Comparison of ENCODE assay signal across 8 cellular contexts in genomic region chr11:2445107-2445947, GRCh38. TPM values are rescaled to one million over a fixed set of nuclear protein-coding genes. Genes with fewer than 3 reads are reported as not detected.
DNase-seq lines count a peak whose midpoint lies in the region; ATAC-seq lines count a peak whose summit lies in the region.

No MANE protein-coding gene starts in this region.

- no peak for ATAC-seq in GM19328 (IDR thresholded peaks at IDR 0.05; ENCODE audit: unreplicated experiment)
- no peak for ATAC-seq in HG02678 (IDR thresholded peaks at IDR 0.05; ENCODE audit: unreplicated experiment)

- H3K27me3 ChIP-seq in HUES48 (ENCODE audit: control insufficient read depth, insufficient read depth, low read length) = peaks cover 89% of the 10 kb centered on the region
- peaks cover 67% of the 10 kb centered on the region for H3K27me3 ChIP-seq in skeletal muscle satellite cell (ENCODE audit: control insufficient read depth, insufficient read depth, low read length)

- peak; percentile 40 to 47 for DNase-seq in activated CD4-positive, alpha-beta T cell treated with anti-CD3 and anti-CD28 coated beads, Interleukin-2, amount 50 U/mL, for 48 hours
- DNase-seq in cardiac septum (ENCODE audit: low spot score) = peak; percentile 74
- no peak for DNase-seq in DMS79 (lab: John Stamatoyannopoulos, UW)
- no peak for DNase-seq in NCI-H1694 (lab: John Stamatoyannopoulos, UW)

- intact Hi-C loops in cardiac septum (cut with DNase I) = loop anchor here (5.0 kb wide), 1 partner anchor 67 kb away; no protein-coding TSS in a partner anchor

- H3K9me3 ChIP-seq in HUES48 (ENCODE audit: control insufficient read depth, insufficient read depth, low read length) (no peaks in the 10 kb centered on the region), skeletal muscle satellite cell (replicated peaks; ENCODE audit: low read length) (no peaks in the 10 kb centered on the region)

- peak overlapping the region; percentile 20 for H3K4me2 ChIP-seq in skeletal muscle satellite cell (ENCODE audit: low read length)

- no peak overlapping the region for H3K9ac ChIP-seq in HUES48 (ENCODE audit: low read depth, low read length)
- no peak overlapping the region for H3K9ac ChIP-seq in skeletal muscle satellite cell (ENCODE audit: low read depth, low read length)

- no peak overlapping the region for H3K27ac ChIP-seq in HUES48 (ENCODE audit: low read depth, low read length)

- no peaks in the 10 kb centered on the region for H3K36me3 ChIP-seq in HUES48 (ENCODE audit: control insufficient read depth, insufficient read depth, low read length)
- H3K36me3 ChIP-seq in skeletal muscle satellite cell (ENCODE audit: insufficient read depth, low read length) = no peaks in the 10 kb centered on the region

- H3K4me3 ChIP-seq in HUES48 (ENCODE audit: low read depth, low read length) (peak overlapping the region; percentile 63), skeletal muscle satellite cell (ENCODE audit: low read length) (no peak overlapping the region)

- H3K4me1 ChIP-seq in HUES48 (ENCODE audit: control insufficient read depth, insufficient read depth, low read length) (no peaks in the 10 kb centered on the region), skeletal muscle satellite cell (ENCODE audit: control insufficient read depth, insufficient read depth, low read length) (no peaks in the 10 kb centered on the region)

RNA-seq across cellular contexts. Expression of gene KCNQ1, which starts 0.5 kb away (rescaled TPM):
- 43.0 TPM for total RNA-seq in cardiac septum
- total RNA-seq in skeletal muscle satellite cell (2012; rRNA removed) = not detected in 2 replicates

RNA-seq across cellular contexts. Expression of gene TRPM5, which starts 1.0 kb away (rescaled TPM):
- total RNA-seq in cardiac septum = not detected
- not detected in 2 replicates for total RNA-seq in skeletal muscle satellite cell (2012; rRNA removed)

RNA-seq across cellular contexts. Expression of gene TSSC4, which starts 44.8 kb away (rescaled TPM):
- 36.2 TPM for total RNA-seq in cardiac septum
- total RNA-seq in skeletal muscle satellite cell (2012; rRNA removed) = 47.2 and 49.9 TPM in 2 replicates

Comparison
In these comparisons a context has a peak if more than half of its experiments do, and no peak if none do; other contexts are left out.
1. DNase-seq: peak in activated CD4-positive, alpha-beta T cell treated with anti-CD3 and anti-CD28 coated beads, Interleukin-2, amount 50 U/mL, for 48 hours (2 of 2) and cardiac septum (single experiment); none in DMS79 (single experiment) and NCI-H1694 (single experiment).